8 cellular contexts compared by ENCODE assay signal in genomic region chr9:136544549-136545064, GRCh38. TPM values are rescaled to one million over a fixed set of nuclear protein-coding genes. Genes with fewer than 3 reads are reported as not detected.
DNase-seq lines count a peak whose midpoint lies in the region; ATAC-seq and TF ChIP-seq lines count a peak whose summit lies in the region.

No MANE protein-coding gene starts in this region.

- no peaks in the 10 kb centered on the region for H3K9me3 ChIP-seq in spleen

- in situ Hi-C loops in T47D (cut with HindIII; ENCODE audit: low pct_unique_long_range_greater_than_20kb, low sequenced_read_pairs) = no loop called here

- intact Hi-C loops in spleen (cut with DNase I; ENCODE audit: low total_unique reads) = no loop called here

- ATAC-seq in HG03457 (IDR thresholded peaks at IDR 0.05; ENCODE audit: unreplicated experiment) (no peak), GM19351 (IDR thresholded peaks at IDR 0.05; ENCODE audit: unreplicated experiment) (no peak)

- H3K4me3 ChIP-seq in H7 (ENCODE audit: insufficient read depth, low read depth, low read length) (peak overlapping the region; percentile 83), spleen (peak overlapping the region; percentile 70 to 95 (median 80))

- DNase-seq in H7 (peak; percentile 93), T-helper 22 cell (ENCODE audit: low read depth) (peak; percentile 30), T47D (ENCODE audit: low read depth in 1 of 2, low spot score in 1 of 2) (peak; percentile 59 to 76), iris pigment epithelial cell (ENCODE audit: low read depth) (peak; percentile 11), spleen (peak; percentile 95), NCI-H2196 (lab: John Stamatoyannopoulos, UW; ENCODE audit: unreplicated experiment) (no peak)

- peaks cover 5% of the 10 kb centered on the region for H3K36me3 ChIP-seq in H7 (replicated peaks; ENCODE audit: control insufficient read depth, insufficient read depth, low read length)
- peaks cover 0 to 32% (median 8%) of the 10 kb centered on the region in 6 donors for H3K36me3 ChIP-seq in spleen

- no peaks in the 10 kb centered on the region for H3K27me3 ChIP-seq in H7 (ENCODE audit: control insufficient read depth, insufficient read depth, low read length)
- H3K27me3 ChIP-seq in spleen (replicated peaks in 1 of 7) = no peaks in the 10 kb centered on the region

- no peak for TF ChIP-seq CTCF in spleen (IDR thresholded peaks at IDR 0.05 in 8 of 11, conservative IDR thresholded peaks at IDR 0.05 in 3 of 11)

- 0 to 1% (median 0%) methylated on average over 32 to 40 of the region's 40 CpGs for WGBS in spleen, 5 donors

- peak overlapping the region; percentile 81 to 100 (median 98) for H3K27ac ChIP-seq in spleen

- no peak for TF ChIP-seq POLR2A in spleen (IDR thresholded peaks at IDR 0.05)

- peaks cover 42 to 90% (median 71%) of the 10 kb centered on the region in 6 donors for H3K4me1 ChIP-seq in spleen

RNA-seq across cellular contexts. Expression of gene NOTCH1, which starts 1.2 kb away (rescaled TPM):
- total RNA-seq in H7 (2014; rRNA removed; shearing (Covaris generic)) = 32.2 and 33.3 TPM in 2 replicates
- total RNA-seq in spleen = 100 to 1,000 TPM in 4 of 7 donors, 10 to 100 TPM in 3; 88.6 to 140 (median 117) TPM
- 10 to 100 TPM in 1 of 3 donors, 1 to 10 TPM in 2; 4.9 to 27.2 (median 8.3) TPM for polyA plus RNA-seq in spleen
